Comparison of ENCODE assay signal across 13 cellular contexts in genomic region chr15:41798607-41799487, GRCh38. TPM values are rescaled to one million over a fixed set of nuclear protein-coding genes. Genes with fewer than 3 reads are reported as not detected.
A peak's percentile ranks its signal among the peaks of the same experiment; 100 is the strongest.
DNase-seq lines count a peak whose midpoint lies in the region; ATAC-seq and TF ChIP-seq lines count a peak whose summit lies in the region.
"Had no signal": no experiment of that assay in that cellular context is flagged by ENCODE, and none has a peak within 500 bp of the region (broad histone marks: within the 10 kb centered on the region; RNA-seq: fewer than 3 reads in every experiment).

No MANE protein-coding gene starts in this region.

- TF ChIP-seq CTCF in GM13977 (IDR thresholded peaks at IDR 0.05; ENCODE audit: extremely low read depth, insufficient read depth, missing control alignments) (no peak), osteocyte (IDR thresholded peaks at IDR 0.05) (no peak)

- H3K4me1 Mint-ChIP-seq in osteocyte (ENCODE audit: unreplicated experiment): peaks cover 44% of the 10 kb centered on the region

- DNase-seq in GM13977 (ENCODE audit: low spot score): peak; percentile 30
- DNase-seq in osteocyte (ENCODE audit: extremely low spot score, unreplicated experiment): no peak
- no peak for DNase-seq in T-helper 1 cell
- DNase-seq: activated CD4-positive, alpha-beta memory T cell treated with anti-CD3 and anti-CD28 coated beads for 36 hours; H9; NCI-H187 treated with DMSO at 0.1 percent for 48 hours; sigmoid colon had no signal

- no peaks in the 10 kb centered on the region for H3K9me3 Mint-ChIP-seq in osteocyte (ENCODE audit: unreplicated experiment)
- H3K9me3 Mint-ChIP-seq: activated CD4-positive, alpha-beta memory T cell treated with anti-CD3 and anti-CD28 coated beads for 36 hours; activated naive CD4-positive, alpha-beta T cell treated with anti-CD3 and anti-CD28 coated beads, Interleukin-2, amount 50 U/mL, for 24 hours; H9; T-helper 1 cell treated with Interleukin-12 subunit alpha and Interleukin-12 subunit beta and Interleukin-4 antibody, amounts not matched to agents 30 μg/mL and 1 μg/mL, for 36 hours had no signal

- peak overlapping the region; percentile 50 for H3K27ac Mint-ChIP-seq in osteocyte (ENCODE audit: unreplicated experiment)
- H3K27ac Mint-ChIP-seq: activated CD4-positive, alpha-beta memory T cell treated with anti-CD3 and anti-CD28 coated beads for 36 hours; activated naive CD4-positive, alpha-beta T cell treated with anti-CD3 and anti-CD28 coated beads, Interleukin-2, amount 50 U/mL, for 24 hours; T-helper 1 cell treated with Interleukin-12 subunit alpha and Interleukin-12 subunit beta and Interleukin-4 antibody, amounts not matched to agents 30 μg/mL and 1 μg/mL, for 36 hours had no signal

- no peak for TF ChIP-seq EP300 in Ishikawa (IDR thresholded peaks at IDR 0.05; ENCODE audit: borderline replicate concordance)

- ATAC-seq in esophagus mucosa: peak; percentile 2
- no peak for ATAC-seq in GM18873 (IDR thresholded peaks at IDR 0.05; ENCODE audit: low FRiP score, unreplicated experiment)
- no peak for ATAC-seq in GM19395 (IDR thresholded peaks at IDR 0.05; ENCODE audit: unreplicated experiment)

- H3K27me3 Mint-ChIP-seq in osteocyte (ENCODE audit: unreplicated experiment): no peaks in the 10 kb centered on the region
- H3K27me3 Mint-ChIP-seq: activated CD4-positive, alpha-beta memory T cell treated with anti-CD3 and anti-CD28 coated beads for 36 hours; activated naive CD4-positive, alpha-beta T cell treated with anti-CD3 and anti-CD28 coated beads, Interleukin-2, amount 50 U/mL, for 24 hours had no signal

- no peak for TF ChIP-seq RAD21 in Ishikawa (IDR thresholded peaks at IDR 0.05; ENCODE audit: low read depth)

- H3K4me3 Mint-ChIP-seq in osteocyte (ENCODE audit: unreplicated experiment): no peak overlapping the region
- H3K4me3 Mint-ChIP-seq: activated CD4-positive, alpha-beta memory T cell treated with anti-CD3 and anti-CD28 coated beads for 36 hours; activated naive CD4-positive, alpha-beta T cell treated with anti-CD3 and anti-CD28 coated beads, Interleukin-2, amount 50 U/mL, for 24 hours; H9; T-helper 1 cell treated with Interleukin-12 subunit alpha and Interleukin-12 subunit beta and Interleukin-4 antibody, amounts not matched to agents 30 μg/mL and 1 μg/mL, for 36 hours had no signal

- H3K36me3 Mint-ChIP-seq in osteocyte (ENCODE audit: unreplicated experiment): peaks cover 7% of the 10 kb centered on the region

- in situ Hi-C loops in GM13977 (cut with MboI; ENCODE audit: low pct_unique_long_range_greater_than_20kb, low sequenced_read_pairs, unreplicated experiment): no loop called here

TF ChIP-seq in Ishikawa, 13 proteins besides CTCF, POLR2A, EP300 and RAD21:
- TF ChIP-seq TAF1 (IDR thresholded peaks at IDR 0.05; ENCODE audit: low read depth) (no peak), MAX (IDR thresholded peaks at IDR 0.05) (no peak), CREB1 (IDR thresholded peaks at IDR 0.05; ENCODE audit: low read depth) (no peak), TEAD4 (IDR thresholded peaks at IDR 0.05) (peak; percentile 11; the same call in 1 of the 2 replicates)
TF ChIP-seq in Ishikawa: peak in this region for 1.

RNA-seq across cellular contexts. Expression of gene MAPKBP1, which starts 24.6 kb away (rescaled TPM):
- 26.1 TPM for total RNA-seq in esophagus mucosa
- total RNA-seq in osteocyte: 28.0 and 34.2 TPM in 2 replicates

RNA-seq across cellular contexts. Expression of gene JMJD7, which starts 29.0 kb away (rescaled TPM):
- total RNA-seq in esophagus mucosa (35.4 TPM), osteocyte (9.1 and 14.0 TPM in 2 replicates)

RNA-seq across cellular contexts. Expression of gene PLA2G4B, which starts 39.8 kb away (rescaled TPM):
- total RNA-seq in esophagus mucosa: 23.6 TPM
- 3.2 and 6.9 TPM in 2 replicates for total RNA-seq in osteocyte
